ENCODE assay signal across 8 cellular contexts in genomic region chr5:135191084-135191826, GRCh38.
DNase-seq lines count a peak whose midpoint lies in the region; ATAC-seq and TF ChIP-seq lines count a peak whose summit lies in the region.

No MANE protein-coding gene starts in this region.

- H3K4me1 Mint-ChIP-seq in CD14-positive monocyte (peaks cover 9% of the 10 kb centered on the region), nephron (peaks cover 37% of the 10 kb centered on the region)
- H3K4me1 Mint-ChIP-seq in activated T-cell treated with anti-CD3 and anti-CD28 coated beads, Interleukin-2, amount 50 U/mL, for 4 hours (ENCODE audit: low read depth) = peaks cover 2% of the 10 kb centered on the region

- H3K27me3 Mint-ChIP-seq in CD14-positive monocyte (ENCODE audit: low read depth in 3 of 3) (peaks cover 41 to 74% (median 45%) of the 10 kb centered on the region in 3 donors), nephron (ENCODE audit: low read depth) (peaks cover 61% of the 10 kb centered on the region)
- H3K27me3 Mint-ChIP-seq in activated T-cell treated with anti-CD3 and anti-CD28 coated beads, Interleukin-2, amount 50 U/mL, for 4 hours (ENCODE audit: low read depth) = peaks cover 27% of the 10 kb centered on the region

- intact Hi-C loops in CD14-positive monocyte (cut with micrococcal nuclease) = loop anchor here in 1 of 2 donors (10.0 kb wide), 1 partner anchor 156 kb away; the partner anchor contains the start of gene PITX1

- ATAC-seq in GM19351 (IDR thresholded peaks at IDR 0.05; ENCODE audit: unreplicated experiment) = peak; percentile 94
- peak; percentile 95 to 97 for ATAC-seq in activated T-cell treated with anti-CD3 and anti-CD28 coated beads, Interleukin-2, amount 50 U/mL, for 4 hours

- peaks cover 0 to 6% (median 2%) of the 10 kb centered on the region in 7 donors for H3K9me3 Mint-ChIP-seq in CD14-positive monocyte
- H3K9me3 Mint-ChIP-seq in activated T-cell treated with anti-CD3 and anti-CD28 coated beads, Interleukin-2, amount 50 U/mL, for 4 hours = no peaks in the 10 kb centered on the region
- H3K9me3 Mint-ChIP-seq in nephron = peaks cover 4% of the 10 kb centered on the region

- H3K27ac Mint-ChIP-seq in CD14-positive monocyte = no peak overlapping the region
- H3K27ac Mint-ChIP-seq in nephron = peak overlapping the region; percentile 38 to 64 (median 52)

- H3K36me3 Mint-ChIP-seq in CD14-positive monocyte (peaks cover 0 to 3% of the 10 kb centered on the region in 2 donors), nephron (ENCODE audit: low read depth) (no peaks in the 10 kb centered on the region)
- no peaks in the 10 kb centered on the region for H3K36me3 Mint-ChIP-seq in activated T-cell treated with anti-CD3 and anti-CD28 coated beads, Interleukin-2, amount 50 U/mL, for 4 hours (ENCODE audit: insufficient read depth)

- no peak overlapping the region for H3K27ac ChIP-seq in HL-60 (replicated peaks)

- H3K4me3 Mint-ChIP-seq in CD14-positive monocyte (peak overlapping the region; percentile 66 to 91), nephron (peak overlapping the region; percentile 80 to 83 (median 81))
- peak overlapping the region; percentile 71 for H3K4me3 Mint-ChIP-seq in activated T-cell treated with anti-CD3 and anti-CD28 coated beads, Interleukin-2, amount 50 U/mL, for 4 hours

- no peak overlapping the region; the same call in 1 of the 2 replicates for H3K4me3 ChIP-seq in HL-60 (replicated peaks; ENCODE audit: insufficient read depth, low read length)

- no peaks in the 10 kb centered on the region for H3K27me3 ChIP-seq in HL-60 (ENCODE audit: insufficient read depth, poor library complexity, severe bottlenecking)

- TF ChIP-seq CTCF in CD14-positive monocyte (IDR thresholded peaks at IDR 0.05) (peak; percentile 95), HL-60 (IDR thresholded peaks at IDR 0.05; ENCODE audit: insufficient read depth, low read length) (peak; percentile 41), nephron (IDR thresholded peaks at IDR 0.05; ENCODE audit: unreplicated experiment in 3 of 3) (peak; percentile 89 to 97 (median 96))

- DNase-seq in CD14-positive monocyte (ENCODE audit: low spot score) (peak; percentile 72), HL-60 (ENCODE audit: low read depth in 1 of 2, low spot score in 1 of 2) (peak; percentile 31 to 60), OCI-M1 (lab: John Stamatoyannopoulos, UW) (peak; percentile 85), fibroblast of gingiva (ENCODE audit: low read depth) (peak; percentile 42)
- DNase-seq in activated T-cell treated with anti-CD3 and anti-CD28 coated beads, Interleukin-2, amount 50 U/mL, for 4 hours = peak; percentile 63
- DNase-seq in stimulated activated naive CD4-positive, alpha-beta T cell treated with Interleukin-2 at 50 U/mL for 16 hours (lab: John Stamatoyannopoulos, UW) = peak; percentile 56

Comparison
In these comparisons a context has a peak if more than half of its experiments do, and no peak if none do; other contexts are left out.
1. H3K27ac Mint-ChIP-seq: peak in nephron (3 of 3); none in CD14-positive monocyte (0 of 7).
2. CTCF ChIP-seq: peak in every context shown above with its lines; median percentile 96 in nephron; 95 in CD14-positive monocyte; 41 in HL-60.
3. Peak in every context shown above with its lines, with median percentiles within 50 percentile points of each other: DNase-seq and H3K4me3 Mint-ChIP-seq.